ENCODE assay signal across 33 cellular contexts in the genomic region with DNA sequence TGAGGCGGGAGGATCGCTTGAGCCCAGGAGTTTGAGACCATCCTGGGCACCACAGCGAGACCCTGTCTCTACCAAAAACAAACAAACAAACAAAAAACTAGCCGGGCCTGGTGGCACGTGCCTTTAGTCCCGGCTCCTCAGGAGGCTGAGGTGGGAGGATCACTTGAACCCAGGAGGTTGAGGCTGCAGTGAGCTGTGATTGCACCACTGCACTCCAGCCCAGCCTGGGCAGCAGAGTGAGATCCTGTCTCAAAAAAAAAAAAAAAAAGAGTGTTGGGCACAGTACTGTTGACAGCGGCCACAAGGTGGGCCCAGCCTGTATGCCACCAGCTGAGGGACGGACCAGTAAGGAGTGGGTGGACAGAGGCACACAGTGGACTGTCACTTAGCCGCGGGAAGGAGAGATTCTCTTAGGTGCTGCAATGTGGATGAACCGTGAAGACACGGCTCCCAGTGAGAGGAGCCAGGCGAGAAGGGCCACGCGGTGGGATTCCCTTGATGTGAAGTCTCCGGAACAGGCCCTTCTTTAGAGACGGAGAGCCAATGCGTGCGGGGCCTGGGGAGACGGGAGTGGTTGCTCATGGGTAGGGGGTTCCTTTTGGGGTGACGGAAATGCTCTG. TPM values are rescaled to one million over a fixed set of nuclear protein-coding genes. Genes with fewer than 3 reads are reported as not detected.
DNase-seq lines count a peak whose midpoint lies in the region; ATAC-seq and TF ChIP-seq lines count a peak whose summit lies in the region.
"Had no signal": no experiment of that assay in that cellular context is flagged by ENCODE, and none has a peak within 500 bp of the region (broad histone marks: within the 10 kb centered on the region; RNA-seq: fewer than 3 reads in every experiment).

No MANE protein-coding gene starts in this region.

- DNase-seq in CD8-positive, alpha-beta memory T cell = no peak
- no peak for DNase-seq in WTC11 (ENCODE audit: low spot score)
- no peak for DNase-seq in glutamatergic neuron
- DNase-seq in HCEC 1CT = no peak
- DNase-seq: activated CD4-positive, alpha-beta T cell treated with anti-CD3 and anti-CD28 coated beads for 36 hours; activated CD8-positive, alpha-beta T cell treated with anti-CD3 and anti-CD28 coated beads, Interleukin-2, amount 10 ng/mL, durations not matched to agents 7 days and 5 days; central memory CD4-positive, alpha-beta T cell; DND-41; esophagus squamous epithelium; foreskin keratinocyte; GF-D8; GOT3; heart right ventricle; Karpas-422; kidney; left ventricle myocardium superior; mesendoderm; NCI-H2029 treated with DMSO at 0.1 percent for 48 hours; NCI-H226; NCI-H69; nucleus accumbens; Peyer's patch; SIG-M5; stimulated activated CD8-positive, alpha-beta memory T cell treated with anti-CD3 and anti-CD28 coated beads, Interleukin-4, amount 100 ng/mL, for 48 hours had no signal

- peak overlapping the region in 1 of 7 donors; percentile 46 for H3K4me3 Mint-ChIP-seq in CD8-positive, alpha-beta memory T cell
- H3K4me3 Mint-ChIP-seq in WTC11 (no peak overlapping the region), glutamatergic neuron (ENCODE audit: unreplicated experiment) (no peak overlapping the region)
- H3K4me3 Mint-ChIP-seq: activated CD4-positive, alpha-beta T cell treated with anti-CD3 and anti-CD28 coated beads for 36 hours; activated CD8-positive, alpha-beta T cell treated with anti-CD3 and anti-CD28 coated beads, Interleukin-2, amount 10 ng/mL, durations not matched to agents 7 days and 5 days; B cell had no signal

- H3K36me3 ChIP-seq in CD8-positive, alpha-beta memory T cell (ENCODE audit: insufficient read depth, low read length) = no peaks in the 10 kb centered on the region
- H3K36me3 ChIP-seq: prostate gland had no signal

- peaks cover 16 to 51% (median 23%) of the 10 kb centered on the region in 3 donors for H3K4me1 Mint-ChIP-seq in CD8-positive, alpha-beta memory T cell
- H3K4me1 Mint-ChIP-seq in WTC11 (peaks cover 5% of the 10 kb centered on the region; the same call in 1 of the 2 replicates), glutamatergic neuron (ENCODE audit: low read depth, unreplicated experiment) (peaks cover 27% of the 10 kb centered on the region)
- H3K4me1 Mint-ChIP-seq: activated CD4-positive, alpha-beta T cell treated with anti-CD3 and anti-CD28 coated beads for 36 hours had no signal

- H3K36me3 Mint-ChIP-seq in CD8-positive, alpha-beta memory T cell = peaks cover 0 to 39% (median 2%) of the 10 kb centered on the region in 3 donors
- peaks cover 5% of the 10 kb centered on the region for H3K36me3 Mint-ChIP-seq in WTC11
- H3K36me3 Mint-ChIP-seq in glutamatergic neuron (ENCODE audit: unreplicated experiment) = no peaks in the 10 kb centered on the region

- H3K27me3 Mint-ChIP-seq in CD8-positive, alpha-beta memory T cell = peaks cover 0 to 1% of the 10 kb centered on the region in 2 donors
- no peaks in the 10 kb centered on the region for H3K27me3 Mint-ChIP-seq in WTC11 (ENCODE audit: low read depth)
- peaks cover 38% of the 10 kb centered on the region for H3K27me3 Mint-ChIP-seq in glutamatergic neuron (ENCODE audit: unreplicated experiment)
- H3K27me3 Mint-ChIP-seq: activated CD4-positive, alpha-beta T cell treated with anti-CD3 and anti-CD28 coated beads for 36 hours; B cell had no signal

- H3K27ac Mint-ChIP-seq in CD8-positive, alpha-beta memory T cell = peak overlapping the region in 5 of 8 donors; percentile 1 to 84 (median 38)
- H3K27ac Mint-ChIP-seq in WTC11 (peak overlapping the region; percentile 16; the same call in 1 of the 2 replicates), glutamatergic neuron (ENCODE audit: unreplicated experiment) (peak overlapping the region; percentile 76)
- H3K27ac Mint-ChIP-seq: activated CD4-positive, alpha-beta T cell treated with anti-CD3 and anti-CD28 coated beads for 36 hours; activated CD8-positive, alpha-beta T cell treated with anti-CD3 and anti-CD28 coated beads, Interleukin-2, amount 10 ng/mL, durations not matched to agents 7 days and 5 days; activated T-helper 2 cell treated with anti-CD3 and anti-CD28 coated beads, Interferon-gamma antibody, Interleukin-2, Interleukin-4, amounts not matched to agents 10 μg/mL and 5 μg/mL and 100 μg/mL, durations not matched to agents 14 hours and 24 hours and 36 hours; B cell had no signal

- H3K4me1 ChIP-seq in CD8-positive, alpha-beta memory T cell (ENCODE audit: insufficient read depth, low read length) = no peaks in the 10 kb centered on the region

- ATAC-seq in WTC11 = no peak
- ATAC-seq in HG03442 (IDR thresholded peaks at IDR 0.05; ENCODE audit: unreplicated experiment) = no peak
- no peak for ATAC-seq in GM19023 (IDR thresholded peaks at IDR 0.05; ENCODE audit: unreplicated experiment)
- no peak for ATAC-seq in HG02623 (IDR thresholded peaks at IDR 0.05; ENCODE audit: unreplicated experiment)
- ATAC-seq: activated CD4-positive, alpha-beta T cell treated with anti-CD3 and anti-CD28 coated beads for 36 hours; activated CD8-positive, alpha-beta T cell treated with anti-CD3 and anti-CD28 coated beads, Interleukin-2, amount 10 ng/mL, durations not matched to agents 7 days and 5 days; heart right ventricle; left ventricle myocardium superior; sciatic nerve had no signal

- no peak for TF ChIP-seq CTCF in 22Rv1 (IDR thresholded peaks at IDR 0.05)
- TF ChIP-seq CTCF in WTC11 (IDR thresholded peaks at IDR 0.05) = no peak
- no peak for TF ChIP-seq CTCF in glutamatergic neuron (IDR thresholded peaks at IDR 0.05; ENCODE audit: partially characterized antibody, unreplicated experiment)

- CTCF ChIA-PET in CD8-positive, alpha-beta memory T cell (lab: Charles Lee) = no interaction called here
- CTCF ChIA-PET in WTC11 (lab: Charles Lee) = interaction anchor here (0.7 to 1.8 kb wide), 4 partner anchors 9 to 470 kb away, joined by 3 to 17 read pairs (median 5); no protein-coding TSS in a partner anchor

- no peaks in the 10 kb centered on the region for H3K9me3 ChIP-seq in CD8-positive, alpha-beta memory T cell (ENCODE audit: low read length)
- H3K9me3 ChIP-seq: esophagus squamous epithelium, heart right ventricle, Peyer's patch, prostate gland, tibial nerve had no signal

- no peaks in the 10 kb centered on the region for H3K27me3 ChIP-seq in CD8-positive, alpha-beta memory T cell (ENCODE audit: insufficient read depth, low read length, poor library complexity, severe bottlenecking)
- H3K27me3 ChIP-seq: esophagus squamous epithelium, heart right ventricle, Peyer's patch, tibial nerve had no signal

- H3K27ac ChIP-seq in 22Rv1 = peak overlapping the region; percentile 43
- H3K27ac ChIP-seq in CD8-positive, alpha-beta memory T cell (ENCODE audit: low read depth, low read length) = no peak overlapping the region
- H3K27ac ChIP-seq: foreskin keratinocyte, heart right ventricle, Peyer's patch, prostate gland, tibial nerve had no signal

- POLR2A ChIA-PET in CD8-positive, alpha-beta memory T cell (lab: Charles Lee) = no interaction called here
- POLR2A ChIA-PET in WTC11 (lab: Charles Lee) = no interaction called here

- no peak overlapping the region for H3K4me3 ChIP-seq in CD8-positive, alpha-beta memory T cell (ENCODE audit: low read length)
- H3K4me3 ChIP-seq: esophagus squamous epithelium, heart right ventricle, Peyer's patch, prostate gland, tibial nerve had no signal

- H3K9me3 Mint-ChIP-seq in CD8-positive, alpha-beta memory T cell = no peaks in the 10 kb centered on the region
- H3K9me3 Mint-ChIP-seq in WTC11 (no peaks in the 10 kb centered on the region), glutamatergic neuron (ENCODE audit: unreplicated experiment) (peaks cover 31% of the 10 kb centered on the region)
- H3K9me3 Mint-ChIP-seq: activated T-helper 2 cell treated with anti-CD3 and anti-CD28 coated beads, Interferon-gamma antibody, Interleukin-2, Interleukin-4, amounts not matched to agents 10 μg/mL and 5 μg/mL and 100 μg/mL, durations not matched to agents 14 hours and 24 hours and 36 hours had no signal

TF ChIP-seq in WTC11, 78 proteins besides CTCF, POLR2A, EP300 and RAD21:
- TF ChIP-seq NFATC4 (CRISPR knock-in tag; IDR thresholded peaks at IDR 0.05) = no peak
- no peak for TF ChIP-seq ATF1 (CRISPR knock-in tag; IDR thresholded peaks at IDR 0.05)
- TF ChIP-seq ZNF219 (CRISPR knock-in tag; IDR thresholded peaks at IDR 0.05; ENCODE audit: borderline replicate concordance) = no peak
- TF ChIP-seq ZNF121 (CRISPR knock-in tag; IDR thresholded peaks at IDR 0.05) = peak; percentile 88; the same call in 1 of the 2 replicates
TF ChIP-seq in WTC11: peak in this region for 1.

RNA-seq across cellular contexts. Expression of a gene that starts 31.1 kb away (rescaled TPM):
- 10 to 100 TPM; 27.8 to 28.5 TPM for total RNA-seq in CD8-positive, alpha-beta memory T cell
- polyA plus RNA-seq in CD8-positive, alpha-beta memory T cell = 5.5 TPM
- total RNA-seq in WTC11 (2021) (91.0 to 124 TPM (median 93.8 TPM) in 3 replicates), glutamatergic neuron (ENCODE audit: unreplicated experiment) (473 TPM)

RNA-seq across cellular contexts. Expression of a gene that starts 44.6 kb away (rescaled TPM):
- 10 to 100 TPM; 68.6 to 68.7 TPM for total RNA-seq in CD8-positive, alpha-beta memory T cell
- polyA plus RNA-seq in CD8-positive, alpha-beta memory T cell = 0.09 TPM
- total RNA-seq in WTC11 (2021) = 35.5 to 38.4 TPM (median 38.0 TPM) in 3 replicates
- total RNA-seq in glutamatergic neuron (ENCODE audit: unreplicated experiment) = 7.1 TPM

Comparison
In these comparisons a context has a peak if more than half of its experiments do, and no peak if none do; other contexts are left out.
1. H3K27ac Mint-ChIP-seq: peak in every context shown above with its lines; median percentile 76 in glutamatergic neuron; 38 in CD8-positive, alpha-beta memory T cell; 16 in WTC11.